ENCODE assay signal across 2 cellular contexts in the genomic region with DNA sequence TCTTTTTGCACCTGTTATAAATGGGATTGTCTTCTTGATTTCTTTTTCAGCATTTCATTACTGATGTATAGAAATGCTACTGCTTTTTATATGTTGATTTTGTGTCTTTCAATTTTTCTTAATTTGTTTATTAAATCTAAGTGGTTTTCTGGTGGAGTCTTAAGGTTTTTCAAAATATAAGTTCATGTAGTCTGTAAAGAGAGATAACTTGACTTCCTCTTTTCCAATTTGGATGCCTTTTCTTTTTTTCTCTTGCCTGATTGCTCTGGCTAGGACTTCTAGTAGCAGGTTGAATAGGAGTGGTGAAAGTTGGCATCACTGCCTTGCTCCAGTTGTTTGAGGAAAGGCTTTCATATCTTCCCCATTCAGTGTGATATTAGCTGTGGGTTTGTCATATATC.
A peak's percentile ranks its signal among the peaks of the same experiment; 100 is the strongest.
TF ChIP-seq lines count a peak whose summit lies in the region.

No MANE protein-coding gene starts in this region.

TF ChIP-seq in HCT116, 20 proteins besides CTCF, POLR2A, EP300 and RAD21:
- TF ChIP-seq POLR2AphosphoS5 (IDR thresholded peaks at IDR 0.05; ENCODE audit: low read depth, low read length): no peak
- no peak for TF ChIP-seq EZH2phosphoT487 (IDR thresholded peaks at IDR 0.05; ENCODE audit: borderline replicate concordance)
- no peak for TF ChIP-seq ZNF274 (IDR thresholded peaks at IDR 0.05; ENCODE audit: low read depth, low read length)
- no peak for TF ChIP-seq ZFX (IDR thresholded peaks at IDR 0.05)
- no peak for TF ChIP-seq TCF7L2 (IDR thresholded peaks at IDR 0.05; ENCODE audit: borderline replicate concordance, extremely low read depth, insufficient read depth, insufficient read length)
- TF ChIP-seq YY1 (IDR thresholded peaks at IDR 0.05; ENCODE audit: extremely low read depth, insufficient replicate concordance, low read depth, low read length): no peak
- no peak for TF ChIP-seq FOSL1 (IDR thresholded peaks at IDR 0.05; ENCODE audit: low read depth)
- no peak for TF ChIP-seq ELF1 (IDR thresholded peaks at IDR 0.05; ENCODE audit: borderline replicate concordance, low read depth)
- no peak for TF ChIP-seq CBX3 (IDR thresholded peaks at IDR 0.05; ENCODE audit: low read depth)
- TF ChIP-seq, protein P1, sequence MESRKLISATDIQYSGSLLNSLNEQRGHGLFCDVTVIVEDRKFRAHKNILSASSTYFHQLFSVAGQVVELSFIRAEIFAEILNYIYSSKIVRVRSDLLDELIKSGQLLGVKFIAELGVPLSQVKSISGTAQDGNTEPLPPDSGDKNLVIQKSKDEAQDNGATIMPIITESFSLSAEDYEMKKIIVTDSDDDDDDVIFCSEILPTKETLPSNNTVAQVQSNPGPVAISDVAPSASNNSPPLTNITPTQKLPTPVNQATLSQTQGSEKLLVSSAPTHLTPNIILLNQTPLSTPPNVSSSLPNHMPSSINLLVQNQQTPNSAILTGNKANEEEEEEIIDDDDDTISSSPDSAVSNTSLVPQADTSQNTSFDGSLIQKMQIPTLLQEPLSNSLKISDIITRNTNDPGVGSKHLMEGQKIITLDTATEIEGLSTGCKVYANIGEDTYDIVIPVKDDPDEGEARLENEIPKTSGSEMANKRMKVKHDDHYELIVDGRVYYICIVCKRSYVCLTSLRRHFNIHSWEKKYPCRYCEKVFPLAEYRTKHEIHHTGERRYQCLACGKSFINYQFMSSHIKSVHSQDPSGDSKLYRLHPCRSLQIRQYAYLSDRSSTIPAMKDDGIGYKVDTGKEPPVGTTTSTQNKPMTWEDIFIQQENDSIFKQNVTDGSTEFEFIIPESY (IDR thresholded peaks at IDR 0.05; ENCODE audit: extremely low read depth, insufficient replicate concordance, low read length): no peak
- no peak for TF ChIP-seq CEBPB (IDR thresholded peaks at IDR 0.05; ENCODE audit: low read depth)
- no peak for TF ChIP-seq SP1 (IDR thresholded peaks at IDR 0.05; ENCODE audit: low read depth)
- TF ChIP-seq, protein P2, sequence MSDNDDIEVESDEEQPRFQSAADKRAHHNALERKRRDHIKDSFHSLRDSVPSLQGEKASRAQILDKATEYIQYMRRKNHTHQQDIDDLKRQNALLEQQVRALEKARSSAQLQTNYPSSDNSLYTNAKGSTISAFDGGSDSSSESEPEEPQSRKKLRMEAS (IDR thresholded peaks at IDR 0.05): no peak
- TF ChIP-seq, protein P3, sequence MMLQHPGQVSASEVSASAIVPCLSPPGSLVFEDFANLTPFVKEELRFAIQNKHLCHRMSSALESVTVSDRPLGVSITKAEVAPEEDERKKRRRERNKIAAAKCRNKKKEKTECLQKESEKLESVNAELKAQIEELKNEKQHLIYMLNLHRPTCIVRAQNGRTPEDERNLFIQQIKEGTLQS (IDR thresholded peaks at IDR 0.05): no peak
- no peak for TF ChIP-seq SRF (IDR thresholded peaks at IDR 0.05; ENCODE audit: low read depth)
- TF ChIP-seq, protein P4, sequence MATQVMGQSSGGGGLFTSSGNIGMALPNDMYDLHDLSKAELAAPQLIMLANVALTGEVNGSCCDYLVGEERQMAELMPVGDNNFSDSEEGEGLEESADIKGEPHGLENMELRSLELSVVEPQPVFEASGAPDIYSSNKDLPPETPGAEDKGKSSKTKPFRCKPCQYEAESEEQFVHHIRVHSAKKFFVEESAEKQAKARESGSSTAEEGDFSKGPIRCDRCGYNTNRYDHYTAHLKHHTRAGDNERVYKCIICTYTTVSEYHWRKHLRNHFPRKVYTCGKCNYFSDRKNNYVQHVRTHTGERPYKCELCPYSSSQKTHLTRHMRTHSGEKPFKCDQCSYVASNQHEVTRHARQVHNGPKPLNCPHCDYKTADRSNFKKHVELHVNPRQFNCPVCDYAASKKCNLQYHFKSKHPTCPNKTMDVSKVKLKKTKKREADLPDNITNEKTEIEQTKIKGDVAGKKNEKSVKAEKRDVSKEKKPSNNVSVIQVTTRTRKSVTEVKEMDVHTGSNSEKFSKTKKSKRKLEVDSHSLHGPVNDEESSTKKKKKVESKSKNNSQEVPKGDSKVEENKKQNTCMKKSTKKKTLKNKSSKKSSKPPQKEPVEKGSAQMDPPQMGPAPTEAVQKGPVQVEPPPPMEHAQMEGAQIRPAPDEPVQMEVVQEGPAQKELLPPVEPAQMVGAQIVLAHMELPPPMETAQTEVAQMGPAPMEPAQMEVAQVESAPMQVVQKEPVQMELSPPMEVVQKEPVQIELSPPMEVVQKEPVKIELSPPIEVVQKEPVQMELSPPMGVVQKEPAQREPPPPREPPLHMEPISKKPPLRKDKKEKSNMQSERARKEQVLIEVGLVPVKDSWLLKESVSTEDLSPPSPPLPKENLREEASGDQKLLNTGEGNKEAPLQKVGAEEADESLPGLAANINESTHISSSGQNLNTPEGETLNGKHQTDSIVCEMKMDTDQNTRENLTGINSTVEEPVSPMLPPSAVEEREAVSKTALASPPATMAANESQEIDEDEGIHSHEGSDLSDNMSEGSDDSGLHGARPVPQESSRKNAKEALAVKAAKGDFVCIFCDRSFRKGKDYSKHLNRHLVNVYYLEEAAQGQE (IDR thresholded peaks at IDR 0.05; ENCODE audit: low read depth): no peak
- no peak for TF ChIP-seq SIN3A (IDR thresholded peaks at IDR 0.05; ENCODE audit: low read depth)
- no peak for TF ChIP-seq EZH2 (IDR thresholded peaks at IDR 0.05)
- no peak for TF ChIP-seq EGR1 (IDR thresholded peaks at IDR 0.05; ENCODE audit: low read depth)
- no peak for TF ChIP-seq JUND (IDR thresholded peaks at IDR 0.05)

TF ChIP-seq in K562, 482 proteins besides CTCF, POLR2A, EP300 and RAD21 (continued from another document):
- TF ChIP-seq, protein P5, sequence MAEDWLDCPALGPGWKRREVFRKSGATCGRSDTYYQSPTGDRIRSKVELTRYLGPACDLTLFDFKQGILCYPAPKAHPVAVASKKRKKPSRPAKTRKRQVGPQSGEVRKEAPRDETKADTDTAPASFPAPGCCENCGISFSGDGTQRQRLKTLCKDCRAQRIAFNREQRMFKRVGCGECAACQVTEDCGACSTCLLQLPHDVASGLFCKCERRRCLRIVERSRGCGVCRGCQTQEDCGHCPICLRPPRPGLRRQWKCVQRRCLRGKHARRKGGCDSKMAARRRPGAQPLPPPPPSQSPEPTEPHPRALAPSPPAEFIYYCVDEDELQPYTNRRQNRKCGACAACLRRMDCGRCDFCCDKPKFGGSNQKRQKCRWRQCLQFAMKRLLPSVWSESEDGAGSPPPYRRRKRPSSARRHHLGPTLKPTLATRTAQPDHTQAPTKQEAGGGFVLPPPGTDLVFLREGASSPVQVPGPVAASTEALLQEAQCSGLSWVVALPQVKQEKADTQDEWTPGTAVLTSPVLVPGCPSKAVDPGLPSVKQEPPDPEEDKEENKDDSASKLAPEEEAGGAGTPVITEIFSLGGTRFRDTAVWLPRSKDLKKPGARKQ (CRISPR knock-in tag; IDR thresholded peaks at IDR 0.05): no peak
- TF ChIP-seq SMAD3 (CRISPR knock-in tag; conservative IDR thresholded peaks at IDR 0.05): no peak
- TF ChIP-seq, protein P6, sequence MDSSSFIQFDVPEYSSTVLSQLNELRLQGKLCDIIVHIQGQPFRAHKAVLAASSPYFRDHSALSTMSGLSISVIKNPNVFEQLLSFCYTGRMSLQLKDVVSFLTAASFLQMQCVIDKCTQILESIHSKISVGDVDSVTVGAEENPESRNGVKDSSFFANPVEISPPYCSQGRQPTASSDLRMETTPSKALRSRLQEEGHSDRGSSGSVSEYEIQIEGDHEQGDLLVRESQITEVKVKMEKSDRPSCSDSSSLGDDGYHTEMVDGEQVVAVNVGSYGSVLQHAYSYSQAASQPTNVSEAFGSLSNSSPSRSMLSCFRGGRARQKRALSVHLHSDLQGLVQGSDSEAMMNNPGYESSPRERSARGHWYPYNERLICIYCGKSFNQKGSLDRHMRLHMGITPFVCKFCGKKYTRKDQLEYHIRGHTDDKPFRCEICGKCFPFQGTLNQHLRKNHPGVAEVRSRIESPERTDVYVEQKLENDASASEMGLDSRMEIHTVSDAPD (CRISPR knock-in tag; IDR thresholded peaks at IDR 0.05): no peak
- TF ChIP-seq NR2C1 (IDR thresholded peaks at IDR 0.05): no peak
- no peak for TF ChIP-seq NR2C1 (tag; IDR thresholded peaks at IDR 0.05)
- TF ChIP-seq PTBP1 (IDR thresholded peaks at IDR 0.05; ENCODE audit: low read depth, low read length): no peak
- no peak for TF ChIP-seq ARNT (IDR thresholded peaks at IDR 0.05)
- peak; percentile 96 for TF ChIP-seq MYNN (IDR thresholded peaks at IDR 0.05)
- TF ChIP-seq MYNN (CRISPR knock-in tag; IDR thresholded peaks at IDR 0.05): no peak
- no peak for TF ChIP-seq ZNF217 (CRISPR knock-in tag; IDR thresholded peaks at IDR 0.05)
- no peak for TF ChIP-seq ZNF583 (CRISPR knock-in tag; IDR thresholded peaks at IDR 0.05)
- TF ChIP-seq BCOR (IDR thresholded peaks at IDR 0.05): peak; percentile 10; the same call in 1 of the 2 replicates
- TF ChIP-seq HCFC1 (IDR thresholded peaks at IDR 0.05; ENCODE audit: low read depth, low read length): no peak
- TF ChIP-seq, protein P7, sequence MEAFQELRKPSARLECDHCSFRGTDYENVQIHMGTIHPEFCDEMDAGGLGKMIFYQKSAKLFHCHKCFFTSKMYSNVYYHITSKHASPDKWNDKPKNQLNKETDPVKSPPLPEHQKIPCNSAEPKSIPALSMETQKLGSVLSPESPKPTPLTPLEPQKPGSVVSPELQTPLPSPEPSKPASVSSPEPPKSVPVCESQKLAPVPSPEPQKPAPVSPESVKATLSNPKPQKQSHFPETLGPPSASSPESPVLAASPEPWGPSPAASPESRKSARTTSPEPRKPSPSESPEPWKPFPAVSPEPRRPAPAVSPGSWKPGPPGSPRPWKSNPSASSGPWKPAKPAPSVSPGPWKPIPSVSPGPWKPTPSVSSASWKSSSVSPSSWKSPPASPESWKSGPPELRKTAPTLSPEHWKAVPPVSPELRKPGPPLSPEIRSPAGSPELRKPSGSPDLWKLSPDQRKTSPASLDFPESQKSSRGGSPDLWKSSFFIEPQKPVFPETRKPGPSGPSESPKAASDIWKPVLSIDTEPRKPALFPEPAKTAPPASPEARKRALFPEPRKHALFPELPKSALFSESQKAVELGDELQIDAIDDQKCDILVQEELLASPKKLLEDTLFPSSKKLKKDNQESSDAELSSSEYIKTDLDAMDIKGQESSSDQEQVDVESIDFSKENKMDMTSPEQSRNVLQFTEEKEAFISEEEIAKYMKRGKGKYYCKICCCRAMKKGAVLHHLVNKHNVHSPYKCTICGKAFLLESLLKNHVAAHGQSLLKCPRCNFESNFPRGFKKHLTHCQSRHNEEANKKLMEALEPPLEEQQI (IDR thresholded peaks at IDR 0.05): 0 out of 2 replicates have a peak, but pooled peaks have one; percentile 33
- TF ChIP-seq DPF2 (IDR thresholded peaks at IDR 0.05): peak; percentile 44; the same call in 1 of the 2 replicates
- no peak for TF ChIP-seq BRCA1 (IDR thresholded peaks at IDR 0.05)
- TF ChIP-seq BRCA1 (CRISPR knock-in tag; IDR thresholded peaks at IDR 0.05): no peak
- no peak for TF ChIP-seq MBD2 (IDR thresholded peaks at IDR 0.05; ENCODE audit: borderline replicate concordance, low read depth)
- TF ChIP-seq, protein P8, sequence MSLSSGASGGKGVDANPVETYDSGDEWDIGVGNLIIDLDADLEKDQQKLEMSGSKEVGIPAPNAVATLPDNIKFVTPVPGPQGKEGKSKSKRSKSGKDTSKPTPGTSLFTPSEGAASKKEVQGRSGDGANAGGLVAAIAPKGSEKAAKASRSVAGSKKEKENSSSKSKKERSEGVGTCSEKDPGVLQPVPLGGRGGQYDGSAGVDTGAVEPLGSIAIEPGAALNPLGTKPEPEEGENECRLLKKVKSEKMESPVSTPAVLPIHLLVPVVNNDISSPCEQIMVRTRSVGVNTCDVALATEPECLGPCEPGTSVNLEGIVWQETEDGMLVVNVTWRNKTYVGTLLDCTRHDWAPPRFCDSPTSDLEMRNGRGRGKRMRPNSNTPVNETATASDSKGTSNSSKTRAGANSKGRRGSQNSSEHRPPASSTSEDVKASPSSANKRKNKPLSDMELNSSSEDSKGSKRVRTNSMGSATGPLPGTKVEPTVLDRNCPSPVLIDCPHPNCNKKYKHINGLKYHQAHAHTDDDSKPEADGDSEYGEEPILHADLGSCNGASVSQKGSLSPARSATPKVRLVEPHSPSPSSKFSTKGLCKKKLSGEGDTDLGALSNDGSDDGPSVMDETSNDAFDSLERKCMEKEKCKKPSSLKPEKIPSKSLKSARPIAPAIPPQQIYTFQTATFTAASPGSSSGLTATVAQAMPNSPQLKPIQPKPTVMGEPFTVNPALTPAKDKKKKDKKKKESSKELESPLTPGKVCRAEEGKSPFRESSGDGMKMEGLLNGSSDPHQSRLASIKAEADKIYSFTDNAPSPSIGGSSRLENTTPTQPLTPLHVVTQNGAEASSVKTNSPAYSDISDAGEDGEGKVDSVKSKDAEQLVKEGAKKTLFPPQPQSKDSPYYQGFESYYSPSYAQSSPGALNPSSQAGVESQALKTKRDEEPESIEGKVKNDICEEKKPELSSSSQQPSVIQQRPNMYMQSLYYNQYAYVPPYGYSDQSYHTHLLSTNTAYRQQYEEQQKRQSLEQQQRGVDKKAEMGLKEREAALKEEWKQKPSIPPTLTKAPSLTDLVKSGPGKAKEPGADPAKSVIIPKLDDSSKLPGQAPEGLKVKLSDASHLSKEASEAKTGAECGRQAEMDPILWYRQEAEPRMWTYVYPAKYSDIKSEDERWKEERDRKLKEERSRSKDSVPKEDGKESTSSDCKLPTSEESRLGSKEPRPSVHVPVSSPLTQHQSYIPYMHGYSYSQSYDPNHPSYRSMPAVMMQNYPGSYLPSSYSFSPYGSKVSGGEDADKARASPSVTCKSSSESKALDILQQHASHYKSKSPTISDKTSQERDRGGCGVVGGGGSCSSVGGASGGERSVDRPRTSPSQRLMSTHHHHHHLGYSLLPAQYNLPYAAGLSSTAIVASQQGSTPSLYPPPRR (CRISPR knock-in tag; IDR thresholded peaks at IDR 0.05; ENCODE audit: borderline replicate concordance): no peak
- TF ChIP-seq MCM2 (IDR thresholded peaks at IDR 0.05; ENCODE audit: low read depth): no peak
- TF ChIP-seq SMARCA4 (IDR thresholded peaks at IDR 0.05): peak; percentile 59; the same call in 1 of the 2 replicates
- TF ChIP-seq MTA2 (IDR thresholded peaks at IDR 0.05; ENCODE audit: low read depth): no peak
- peak in 1 of 2 experiments; percentile 91; a peak in 1 of 3 replicates for TF ChIP-seq CBX3 (IDR thresholded peaks at IDR 0.05; ENCODE audit: borderline replicate concordance in 1 of 2, low read length in 2 of 2)
- TF ChIP-seq SPI1 (IDR thresholded peaks at IDR 0.05; ENCODE audit: borderline replicate concordance, low read depth, low read length): peak; percentile 97
- no peak for TF ChIP-seq CBX1 (IDR thresholded peaks at IDR 0.05; ENCODE audit: low read depth)
- TF ChIP-seq, protein P9, sequence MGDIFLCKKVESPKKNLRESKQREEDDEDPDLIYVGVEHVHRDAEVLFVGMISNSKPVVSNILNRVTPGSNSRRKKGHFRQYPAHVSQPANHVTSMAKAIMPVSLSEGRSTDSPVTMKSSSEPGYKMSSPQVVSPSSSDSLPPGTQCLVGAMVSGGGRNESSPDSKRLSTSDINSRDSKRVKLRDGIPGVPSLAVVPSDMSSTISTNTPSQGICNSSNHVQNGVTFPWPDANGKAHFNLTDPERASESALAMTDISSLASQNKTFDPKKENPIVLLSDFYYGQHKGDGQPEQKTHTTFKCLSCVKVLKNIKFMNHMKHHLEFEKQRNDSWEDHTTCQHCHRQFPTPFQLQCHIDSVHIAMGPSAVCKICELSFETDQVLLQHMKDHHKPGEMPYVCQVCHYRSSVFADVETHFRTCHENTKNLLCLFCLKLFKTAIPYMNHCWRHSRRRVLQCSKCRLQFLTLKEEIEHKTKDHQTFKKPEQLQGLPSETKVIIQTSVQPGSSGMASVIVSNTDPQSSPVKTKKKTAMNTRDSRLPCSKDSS (IDR thresholded peaks at IDR 0.05; ENCODE audit: low read depth, partially characterized antibody): no peak
- TF ChIP-seq SMARCE1 (IDR thresholded peaks at IDR 0.05): 0 out of 2 replicates have a peak, but pooled peaks have one; percentile 19
- TF ChIP-seq CEBPG (CRISPR knock-in tag; IDR thresholded peaks at IDR 0.05): no peak
- no peak for TF ChIP-seq CEBPG (tag; conservative IDR thresholded peaks at IDR 0.05 in 1 of 2, IDR thresholded peaks at IDR 0.05 in 1 of 2)
- 0 out of 2 replicates have a peak, but pooled peaks have one; percentile 17 for TF ChIP-seq CC2D1A (IDR thresholded peaks at IDR 0.05)
- TF ChIP-seq KAT2B (IDR thresholded peaks at IDR 0.05; ENCODE audit: low read depth, low read length): no peak
- TF ChIP-seq NCOA1 (IDR thresholded peaks at IDR 0.05; ENCODE audit: low read depth): no peak
- peak; percentile 68 to 83; a peak in 3 of 4 replicates for TF ChIP-seq TRIM24 (IDR thresholded peaks at IDR 0.05)
